ENCODE assay signal across 8 cellular contexts in genomic region chr18:23574611-23575308, GRCh38. TPM values are rescaled to one million over a fixed set of nuclear protein-coding genes. Genes with fewer than 3 reads are reported as not detected.
DNase-seq lines count a peak whose midpoint lies in the region; ATAC-seq, FAIRE-seq and TF ChIP-seq lines count a peak whose summit lies in the region.

No MANE protein-coding gene starts in this region.

- POLR2A ChIA-PET in activated CD4-positive, alpha-beta memory T cell treated with anti-CD3 and anti-CD28 coated beads, Interleukin-2, amount 10 ng/mL, durations not matched to agents 7 days and 5 days (lab: Charles Lee): interaction anchor here (0.8 to 3.0 kb wide), 2 partner anchors 10 to 72 kb away, joined by 3 to 25 read pairs; partner anchors contain the start of genes NPC1 and RMC1

- peaks cover 18% of the 10 kb centered on the region for H4K20me1 ChIP-seq in keratinocyte (ENCODE audit: control insufficient read depth, extremely low read depth, insufficient read depth, low read length)

- H3K4me3 Mint-ChIP-seq in activated CD8-positive, alpha-beta memory T cell treated with anti-CD3 and anti-CD28 coated beads, Interleukin-2, amount 10 ng/mL, durations not matched to agents 7 days and 5 days: peak overlapping the region; percentile 3
- H3K4me3 Mint-ChIP-seq in activated CD4-positive, alpha-beta memory T cell treated with anti-CD3 and anti-CD28 coated beads, Interleukin-2, amount 10 ng/mL, durations not matched to agents 7 days and 5 days: peak overlapping the region; percentile 25

- peaks cover 26 to 36% of the 10 kb centered on the region in 2 experiments for H3K36me3 ChIP-seq in keratinocyte (ENCODE audit: control insufficient read depth in 2 of 2, extremely low read depth in 1 of 2, insufficient read depth in 2 of 2, low read length in 2 of 2)

- H3K9me1 ChIP-seq in keratinocyte (ENCODE audit: control insufficient read depth, extremely low read depth, insufficient read depth, low read length): no peaks in the 10 kb centered on the region

- ATAC-seq in activated CD8-positive, alpha-beta memory T cell treated with anti-CD3 and anti-CD28 coated beads, Interleukin-2, amount 10 ng/mL, durations not matched to agents 7 days and 5 days: peak; percentile 26

- no peak for DNase-seq in activated CD8-positive, alpha-beta memory T cell treated with anti-CD3 and anti-CD28 coated beads, Interleukin-2, amount 10 ng/mL, durations not matched to agents 7 days and 5 days
- no peak for DNase-seq in activated CD8-positive, alpha-beta memory T cell treated with anti-CD3 and anti-CD28 coated beads, Interleukin-2, amount 50 U/mL, for 4 hours
- no peak for DNase-seq in activated CD4-positive, alpha-beta memory T cell treated with anti-CD3 and anti-CD28 coated beads, Interleukin-2, amount 10 ng/mL, durations not matched to agents 7 days and 5 days
- DNase-seq in keratinocyte (ENCODE audit: low read depth, low spot score) (no peak), substantia nigra (lab: John Stamatoyannopoulos, UW) (no peak), A172 (ENCODE audit: low spot score) (no peak), ureter (ENCODE audit: low spot score) (no peak), NCI-H2196 treated with DMSO at 0.1 percent for 48 hours (lab: John Stamatoyannopoulos, UW; ENCODE audit: unreplicated experiment) (no peak)

- H3K27me3 ChIP-seq in keratinocyte (ENCODE audit: control insufficient read depth, extremely low read depth, insufficient read depth, low read length): no peaks in the 10 kb centered on the region

- no peak overlapping the region for H2AFZ ChIP-seq in keratinocyte (ENCODE audit: control insufficient read depth, low read length)

- no peak overlapping the region for H3K9ac ChIP-seq in keratinocyte (ENCODE audit: control insufficient read depth, extremely low read depth, insufficient read depth, low read length)

- H3K79me2 ChIP-seq in keratinocyte (ENCODE audit: control insufficient read depth, insufficient read depth, low read length): peaks cover 51% of the 10 kb centered on the region

- H3K27me3 Mint-ChIP-seq in activated CD8-positive, alpha-beta memory T cell treated with anti-CD3 and anti-CD28 coated beads, Interleukin-2, amount 10 ng/mL, durations not matched to agents 7 days and 5 days: no peaks in the 10 kb centered on the region
- H3K27me3 Mint-ChIP-seq in activated CD4-positive, alpha-beta memory T cell treated with anti-CD3 and anti-CD28 coated beads, Interleukin-2, amount 10 ng/mL, durations not matched to agents 7 days and 5 days: no peaks in the 10 kb centered on the region

- peaks cover 38% of the 10 kb centered on the region for H3K4me1 Mint-ChIP-seq in activated CD8-positive, alpha-beta memory T cell treated with anti-CD3 and anti-CD28 coated beads, Interleukin-2, amount 10 ng/mL, durations not matched to agents 7 days and 5 days
- peaks cover 53% of the 10 kb centered on the region for H3K4me1 Mint-ChIP-seq in activated CD4-positive, alpha-beta memory T cell treated with anti-CD3 and anti-CD28 coated beads, Interleukin-2, amount 10 ng/mL, durations not matched to agents 7 days and 5 days

- no peak for TF ChIP-seq CTCF in keratinocyte (optimal IDR thresholded peaks at IDR 0.05 in 1 of 3, IDR thresholded peaks at IDR 0.05 in 1 of 3, conservative IDR thresholded peaks at IDR 0.05 in 1 of 3; ENCODE audit: extremely low read depth in 1 of 3, insufficient read depth in 2 of 3, low read length in 3 of 3)

- H3K4me2 ChIP-seq in keratinocyte (ENCODE audit: control insufficient read depth, extremely low read depth, insufficient read depth, low read depth, low read length): no peak overlapping the region

- peak overlapping the region; percentile 17 for H3K27ac ChIP-seq in keratinocyte (ENCODE audit: control insufficient read depth, insufficient read depth, low read length)
- H3K27ac ChIP-seq in substantia nigra (ENCODE audit: low read depth, low read length, poor library complexity, severe bottlenecking): peak overlapping the region; percentile 38

- H3K36me3 Mint-ChIP-seq in activated CD8-positive, alpha-beta memory T cell treated with anti-CD3 and anti-CD28 coated beads, Interleukin-2, amount 10 ng/mL, durations not matched to agents 7 days and 5 days: peaks cover 36% of the 10 kb centered on the region
- peaks cover 56% of the 10 kb centered on the region for H3K36me3 Mint-ChIP-seq in activated CD4-positive, alpha-beta memory T cell treated with anti-CD3 and anti-CD28 coated beads, Interleukin-2, amount 10 ng/mL, durations not matched to agents 7 days and 5 days (ENCODE audit: low read depth)

- H3K9me3 Mint-ChIP-seq in activated CD8-positive, alpha-beta memory T cell treated with anti-CD3 and anti-CD28 coated beads, Interleukin-2, amount 10 ng/mL, durations not matched to agents 7 days and 5 days (ENCODE audit: low read depth): no peaks in the 10 kb centered on the region
- no peaks in the 10 kb centered on the region for H3K9me3 Mint-ChIP-seq in activated CD4-positive, alpha-beta memory T cell treated with anti-CD3 and anti-CD28 coated beads, Interleukin-2, amount 10 ng/mL, durations not matched to agents 7 days and 5 days

- peak overlapping the region; percentile 81 for H3K27ac Mint-ChIP-seq in activated CD8-positive, alpha-beta memory T cell treated with anti-CD3 and anti-CD28 coated beads, Interleukin-2, amount 10 ng/mL, durations not matched to agents 7 days and 5 days
- H3K27ac Mint-ChIP-seq in activated CD4-positive, alpha-beta memory T cell treated with anti-CD3 and anti-CD28 coated beads, Interleukin-2, amount 10 ng/mL, durations not matched to agents 7 days and 5 days: peak overlapping the region; percentile 88

- H3K4me1 ChIP-seq in keratinocyte (ENCODE audit: control insufficient read depth, extremely low read depth, insufficient read depth, low read length): peaks cover 15% of the 10 kb centered on the region

- FAIRE-seq in keratinocyte (lab: Jason Lieb, UNC): no peak

- H3K4me3 ChIP-seq in keratinocyte (ENCODE audit: control insufficient read depth in 2 of 3, extremely low read depth in 1 of 3, insufficient read depth in 2 of 3, low read depth in 1 of 3, low read length in 3 of 3): no peak overlapping the region

- CTCF ChIA-PET in activated CD8-positive, alpha-beta memory T cell treated with anti-CD3 and anti-CD28 coated beads, Interleukin-2, amount 10 ng/mL, durations not matched to agents 7 days and 5 days (lab: Charles Lee): interaction anchor here (2.3 to 3.7 kb wide), 2 partner anchors 10 to 59 kb away, joined by 11 to 12 read pairs; no protein-coding TSS in a partner anchor
- CTCF ChIA-PET in activated CD4-positive, alpha-beta memory T cell treated with anti-CD3 and anti-CD28 coated beads, Interleukin-2, amount 10 ng/mL, durations not matched to agents 7 days and 5 days (lab: Charles Lee): interaction anchor here (1.6 to 3.5 kb wide), 2 partner anchors 10 to 70 kb away, joined by 4 to 13 read pairs; partner anchors contain the start of gene NPC1

- no peaks in the 10 kb centered on the region for H3K9me3 ChIP-seq in keratinocyte (ENCODE audit: control insufficient read depth, low read depth, low read length)

- dilution Hi-C loops in keratinocyte (cut with MboI; ENCODE audit: extremely low pct_ligation_motif_present, low sequenced_read_pairs): no loop called here

RNA-seq across cellular contexts. Expression of gene NPC1, which starts 11.5 kb away (rescaled TPM):
- 10 to 100 TPM; 36.1 to 37.4 TPM for total RNA-seq in activated CD8-positive, alpha-beta memory T cell treated with anti-CD3 and anti-CD28 coated beads, Interleukin-2, amount 10 ng/mL, durations not matched to agents 7 days and 5 days
- total RNA-seq in activated CD4-positive, alpha-beta memory T cell treated with anti-CD3 and anti-CD28 coated beads, Interleukin-2, amount 10 ng/mL, durations not matched to agents 7 days and 5 days: 10 to 100 TPM; 39.8 to 44.8 TPM
- 43.0 to 57.8 TPM (median 49.9 TPM) in 3 replicates for polyA plus RNA-seq in keratinocyte
- 67.7 TPM for polyA plus RNA-seq in keratinocyte (2011; ENCODE audit: low read depth)
- polyA plus RNA-seq in keratinocyte (2011; cell fraction: cytosol; rRNA removed): 16.7 and 21.3 TPM in 2 replicates
- 137 and 162 TPM in 2 replicates for polyA plus RNA-seq in keratinocyte (2011; cell fraction: nucleus; rRNA removed)
- polyA plus RNA-seq in keratinocyte (2012; ENCODE audit: low replicate concordance): 36.4 and 73.2 TPM in 2 replicates
- 114 to 172 TPM (median 130 TPM) in 3 replicates for polyA minus RNA-seq in keratinocyte
- polyA minus RNA-seq in keratinocyte (2011; cell fraction: cytosol; rRNA and poly(A)+ RNA removed): 45.1 TPM
- 175 and 222 TPM in 2 replicates for polyA minus RNA-seq in keratinocyte (2011; cell fraction: nucleus; rRNA and poly(A)+ RNA removed)
- total RNA-seq in A172 (2014; rRNA removed; shearing (Covaris generic)): 58.5 and 128 TPM in 2 replicates
- 42.0 TPM for total RNA-seq in ureter
